In genomic region chr5:21810737-21811316, GRCh38 we compare ENCODE assay signal across 8 cellular contexts.
DNase-seq lines count a peak whose midpoint lies in the region; ATAC-seq and TF ChIP-seq lines count a peak whose summit lies in the region.

No MANE protein-coding gene starts in this region.

- no peak overlapping the region for H3K27ac Mint-ChIP-seq in chondrocyte (ENCODE audit: unreplicated experiment)

- H3K9me3 Mint-ChIP-seq in chondrocyte (ENCODE audit: low read depth), result no peaks in the 10 kb centered on the region

- peaks cover 5% of the 10 kb centered on the region for H3K4me1 Mint-ChIP-seq in chondrocyte (ENCODE audit: low read depth)

- DNase-seq in NCI-H2196 (lab: John Stamatoyannopoulos, UW; ENCODE audit: unreplicated experiment) (peak; percentile 17), NCI-H2196 treated with DMSO at 0.1 percent for 48 hours (lab: John Stamatoyannopoulos, UW; ENCODE audit: unreplicated experiment) (no peak), NCI-H2029 (lab: John Stamatoyannopoulos, UW) (peak; percentile 30), chondrocyte (ENCODE audit: low spot score) (no peak), retina (peak; percentile 18), NCI-H2107 (lab: John Stamatoyannopoulos, UW) (no peak)

- no peak overlapping the region for H3K4me3 Mint-ChIP-seq in chondrocyte (ENCODE audit: unreplicated experiment)

- no peaks in the 10 kb centered on the region for H3K36me3 Mint-ChIP-seq in chondrocyte (ENCODE audit: low read depth)

- ATAC-seq in GM21723 (IDR thresholded peaks at IDR 0.05; ENCODE audit: unreplicated experiment) (no peak), GM18502 (IDR thresholded peaks at IDR 0.05; ENCODE audit: poor library complexity, unreplicated experiment) (no peak)

- peaks cover 23% of the 10 kb centered on the region for H3K27me3 Mint-ChIP-seq in chondrocyte (ENCODE audit: low read depth)

- TF ChIP-seq CTCF in chondrocyte (IDR thresholded peaks at IDR 0.05), result peak; percentile 85

Comparison
In these comparisons a context has a peak if more than half of its experiments do, and no peak if none do; other contexts are left out.
1. DNase-seq: peak in NCI-H2196 (single experiment), NCI-H2029 (single experiment) and retina (single experiment); none in NCI-H2196 treated with DMSO at 0.1 percent for 48 hours (single experiment), chondrocyte (single experiment) and NCI-H2107 (single experiment).